Comparison of ENCODE assay signal across 8 cellular contexts in genomic region chr2:191376981-191377629, GRCh38.
DNase-seq lines count a peak whose midpoint lies in the region; ATAC-seq and TF ChIP-seq lines count a peak whose summit lies in the region.

No MANE protein-coding gene starts in this region.

- TF ChIP-seq CTCF in NB4 (IDR thresholded peaks at IDR 0.05; ENCODE audit: low read depth, low read length): no peak
- TF ChIP-seq CTCF in astrocyte of the spinal cord (IDR thresholded peaks at IDR 0.05; ENCODE audit: low read depth, low read length): no peak

- DNase-seq in DMS 273 treated with DMSO at 0.1 percent for 48 hours (lab: John Stamatoyannopoulos, UW) (peak; percentile 8), NB4 (ENCODE audit: low read depth) (peak; percentile 90), astrocyte of the spinal cord (ENCODE audit: low read depth, low spot score) (peak; percentile 88), kidney glomerular epithelial cell (lab: John Stamatoyannopoulos, UW) (peak; percentile 90), stromal cell of bone marrow (ENCODE audit: low read depth) (peak; percentile 95), ecto neural progenitor cell (ENCODE audit: low spot score) (no peak), NCI-H526 (lab: John Stamatoyannopoulos, UW) (no peak)

- no peak for TF ChIP-seq POLR2A in NB4 (IDR thresholded peaks at IDR 0.05; ENCODE audit: extremely low read depth, insufficient read length)

- in situ Hi-C loops in astrocyte of the spinal cord (cut with HindIII; ENCODE audit: low sequenced_read_pairs): no loop called here

- peak; percentile 70 for ATAC-seq in GM21786 (IDR thresholded peaks at IDR 0.05; ENCODE audit: unreplicated experiment)

- H3K4me3 ChIP-seq in NB4 (ENCODE audit: low read depth, low read length) (no peak overlapping the region), astrocyte of the spinal cord (ENCODE audit: low read depth, low read length) (no peak overlapping the region)

Comparison
In these comparisons a context has a peak if more than half of its experiments do, and no peak if none do; other contexts are left out.
1. DNase-seq: peak in DMS 273 treated with DMSO at 0.1 percent for 48 hours (single experiment), NB4 (single experiment), astrocyte of the spinal cord (single experiment), kidney glomerular epithelial cell (single experiment) and stromal cell of bone marrow (single experiment); none in ecto neural progenitor cell (single experiment) and NCI-H526 (0 of 2).